ENCODE assay signal across 21 cellular contexts in genomic region chr2:72211359-72211758, GRCh38.
A peak's percentile ranks its signal among the peaks of the same experiment; 100 is the strongest.
DNase-seq lines count a peak whose midpoint lies in the region; ATAC-seq, FAIRE-seq and TF ChIP-seq lines count a peak whose summit lies in the region.
"Had no signal": no experiment of that assay in that cellular context is flagged by ENCODE, and none has a peak within 500 bp of the region (broad histone marks: within the 10 kb centered on the region; RNA-seq: fewer than 3 reads in every experiment).

No MANE protein-coding gene starts in this region.

- FAIRE-seq in RCC 7860 (lab: Jason Lieb, UNC): no peak

- no peak for TF ChIP-seq CTCF in epithelial cell of esophagus (IDR thresholded peaks at IDR 0.05; ENCODE audit: insufficient read depth, low read depth, low read length, missing control alignments)
- TF ChIP-seq CTCF in mesothelial cell of epicardium (IDR thresholded peaks at IDR 0.05; ENCODE audit: unreplicated experiment): no peak

- H3K36me3 Mint-ChIP-seq in mesothelial cell of epicardium: peaks cover 6% of the 10 kb centered on the region
- H3K36me3 Mint-ChIP-seq in activated naive CD4-positive, alpha-beta T cell treated with anti-CD3 and anti-CD28 coated beads, Interleukin-2, amount 50 U/mL, for 72 hours: peaks cover 0 to 5% of the 10 kb centered on the region in 2 donors
- H3K36me3 Mint-ChIP-seq: activated naive CD8-positive, alpha-beta T cell treated with anti-CD3 and anti-CD28 coated beads for 36 hours; WTC11 had no signal

- H3K4me3 ChIP-seq in epithelial cell of esophagus (ENCODE audit: low read length): no peak overlapping the region
- H3K4me3 ChIP-seq: hepatocyte, lower lobe of right lung, MG63 had no signal

- H3K9me3 Mint-ChIP-seq in mesothelial cell of epicardium: peaks cover 7% of the 10 kb centered on the region
- H3K9me3 Mint-ChIP-seq in activated naive CD4-positive, alpha-beta T cell treated with anti-CD3 and anti-CD28 coated beads, Interleukin-2, amount 50 U/mL, for 72 hours: no peaks in the 10 kb centered on the region
- H3K9me3 Mint-ChIP-seq: activated naive CD8-positive, alpha-beta T cell treated with anti-CD3 and anti-CD28 coated beads for 36 hours; dendritic cell treated with granulocyte-macrophage colony-stimulating factor and Interleukin-4, amounts not matched to agents 40 ng/mL and 50 ng/mL, for 4 days; H9; WTC11 had no signal

- DNase-seq in Daoy (ENCODE audit: low read depth): peak; percentile 61
- DNase-seq in RCC 7860 (ENCODE audit: low spot score): peak; percentile 55
- DNase-seq in epithelial cell of esophagus (ENCODE audit: low read depth): peak; percentile 71
- no peak for DNase-seq in mesothelial cell of epicardium (ENCODE audit: low spot score in 2 of 2, unreplicated experiment in 2 of 2)
- DNase-seq in NCI-H82 (lab: John Stamatoyannopoulos, UW): no peak
- no peak for DNase-seq in activated gamma-delta T cell treated with Interleukin-2 at 50 U/mL for 16 hours
- no peak for DNase-seq in activated naive CD4-positive, alpha-beta T cell treated with anti-CD3 and anti-CD28 coated beads, Interleukin-2, amount 50 U/mL, for 72 hours (ENCODE audit: low spot score in 2 of 2)
- DNase-seq in NOMO-1 treated with DMSO at 0.1 percent for 48 hours (lab: John Stamatoyannopoulos, UW; ENCODE audit: unreplicated experiment): no peak
- DNase-seq: activated naive CD8-positive, alpha-beta T cell treated with anti-CD3 and anti-CD28 coated beads for 36 hours; C1 segment of cervical spinal cord; foreskin melanocyte; H9; lower lobe of right lung; MG63; NCI-H1436; NCI-H526; stimulated activated CD4-positive, alpha-beta T cell treated with anti-CD3 and anti-CD28 coated beads, Interleukin-4, amount 100 ng/mL, for 24 hours; stimulated activated naive CD4-positive, alpha-beta T cell treated with Interleukin-2 at 50 U/mL for 16 hours had no signal

- H3K4me1 Mint-ChIP-seq in mesothelial cell of epicardium: peaks cover 75% of the 10 kb centered on the region
- H3K4me1 Mint-ChIP-seq: activated naive CD8-positive, alpha-beta T cell treated with anti-CD3 and anti-CD28 coated beads for 36 hours had no signal

- ATAC-seq in activated naive CD4-positive, alpha-beta T cell treated with anti-CD3 and anti-CD28 coated beads, Interleukin-2, amount 50 U/mL, for 72 hours: no peak
- ATAC-seq: lower lobe of right lung, WTC11 had no signal

- peak overlapping the region; percentile 95 for H3K27ac Mint-ChIP-seq in mesothelial cell of epicardium
- H3K27ac Mint-ChIP-seq in activated naive CD4-positive, alpha-beta T cell treated with anti-CD3 and anti-CD28 coated beads, Interleukin-2, amount 50 U/mL, for 72 hours: no peak overlapping the region
- H3K27ac Mint-ChIP-seq: activated naive CD8-positive, alpha-beta T cell treated with anti-CD3 and anti-CD28 coated beads for 36 hours; dendritic cell treated with granulocyte-macrophage colony-stimulating factor and Interleukin-4, amounts not matched to agents 40 ng/mL and 50 ng/mL, for 4 days; H9; WTC11 had no signal

- no peak overlapping the region for H3K4me3 Mint-ChIP-seq in mesothelial cell of epicardium
- H3K4me3 Mint-ChIP-seq: activated naive CD8-positive, alpha-beta T cell treated with anti-CD3 and anti-CD28 coated beads for 36 hours; dendritic cell treated with granulocyte-macrophage colony-stimulating factor and Interleukin-4, amounts not matched to agents 40 ng/mL and 50 ng/mL, for 4 days; H9; WTC11 had no signal

- no peaks in the 10 kb centered on the region for H3K27me3 Mint-ChIP-seq in mesothelial cell of epicardium (ENCODE audit: low read depth)
- H3K27me3 Mint-ChIP-seq: activated naive CD8-positive, alpha-beta T cell treated with anti-CD3 and anti-CD28 coated beads for 36 hours; dendritic cell treated with granulocyte-macrophage colony-stimulating factor and Interleukin-4, amounts not matched to agents 40 ng/mL and 50 ng/mL, for 4 days had no signal

Comparison
In these comparisons a context has a peak if more than half of its experiments do, and no peak if none do; other contexts are left out.
1. DNase-seq: peak in Daoy (single experiment), RCC 7860 (single experiment) and epithelial cell of esophagus (single experiment); none in mesothelial cell of epicardium (0 of 2), NCI-H82 (single experiment), activated gamma-delta T cell treated with Interleukin-2 at 50 U/mL for 16 hours (single experiment), activated naive CD4-positive, alpha-beta T cell treated with anti-CD3 and anti-CD28 coated beads, Interleukin-2, amount 50 U/mL, for 72 hours (0 of 2) and NOMO-1 treated with DMSO at 0.1 percent for 48 hours (single experiment).